In genomic region chr20:45307076-45307645, GRCh38 we compare ENCODE assay signal across 17 cellular contexts. TPM values are rescaled to one million over a fixed set of nuclear protein-coding genes. Genes with fewer than 3 reads are reported as not detected.
"Had no signal": no experiment of that assay in that cellular context is flagged by ENCODE, and none has a peak within 500 bp of the region (broad histone marks: within the 10 kb centered on the region; RNA-seq: fewer than 3 reads in every experiment).

No MANE protein-coding gene starts in this region.

- H3K9me3 Mint-ChIP-seq: activated naive CD4-positive, alpha-beta T cell treated with anti-CD3 and anti-CD28 coated beads, Interleukin-2, amount 50 U/mL, for 24 hours had no signal

- H3K27ac ChIP-seq: brain microvascular endothelial cell, cardiac muscle cell, Peyer's patch, RWPE1, SJSA1 had no signal

- H3K4me3 Mint-ChIP-seq: activated CD8-positive, alpha-beta T cell treated with anti-CD3 and anti-CD28 coated beads, Interleukin-2, amount 10 ng/mL, durations not matched to agents 7 days and 5 days; activated naive CD4-positive, alpha-beta T cell treated with anti-CD3 and anti-CD28 coated beads, Interleukin-2, amount 50 U/mL, for 24 hours had no signal

- H3K36me3 Mint-ChIP-seq: activated naive CD4-positive, alpha-beta T cell treated with anti-CD3 and anti-CD28 coated beads, Interleukin-2, amount 50 U/mL, for 24 hours had no signal

- H3K4me3 ChIP-seq: cardiac muscle cell, MG63, Peyer's patch, SJSA1 had no signal

- FAIRE-seq: astrocyte had no signal

- H3K36me3 ChIP-seq: brain microvascular endothelial cell, cardiac muscle cell, MG63, Peyer's patch, SJSA1 had no signal

- H3K9me3 ChIP-seq: MG63, Peyer's patch, SJSA1 had no signal

- H3K27ac Mint-ChIP-seq: activated CD8-positive, alpha-beta T cell treated with anti-CD3 and anti-CD28 coated beads, Interleukin-2, amount 10 ng/mL, durations not matched to agents 7 days and 5 days; activated naive CD4-positive, alpha-beta T cell treated with anti-CD3 and anti-CD28 coated beads, Interleukin-2, amount 50 U/mL, for 24 hours had no signal

- H3K27me3 ChIP-seq: brain microvascular endothelial cell, MG63, Peyer's patch, SJSA1 had no signal

- DNase-seq: brain microvascular endothelial cell, MG63, MV-4-11, NCI-H1092 treated with DMSO at 0.1 percent for 48 hours, NCI-H1417 treated with DMSO at 0.1 percent for 48 hours, NCI-H1694, NCI-H510A treated with DMSO at 0.1 percent for 48 hours, Right ventricle myocardium superior, SW 1271 had no signal

- H3K4me1 ChIP-seq: Peyer's patch had no signal

RNA-seq across cellular contexts. Expression of gene RBPJL, which starts 0.5 kb away (rescaled TPM):
- total RNA-seq: activated CD8-positive, alpha-beta T cell treated with anti-CD3 and anti-CD28 coated beads, Interleukin-2, amount 10 ng/mL, durations not matched to agents 7 days and 5 days; astrocyte; cardiac muscle cell; Peyer's patch; Right ventricle myocardium superior; SJSA1; T-helper 1 cell treated with Interleukin-12 subunit alpha and Interleukin-12 subunit beta and Interleukin-4 antibody, amounts not matched to agents 30 ng/mL and 1 ng/mL, for 36 hours had no signal
- polyA plus RNA-seq: cardiac muscle cell had no signal

RNA-seq across cellular contexts. Expression of gene MATN4, which starts 0.9 kb away (rescaled TPM):
- total RNA-seq: cardiac muscle cell, Peyer's patch, Right ventricle myocardium superior, SJSA1 had no signal
- polyA plus RNA-seq: cardiac muscle cell had no signal

RNA-seq across cellular contexts. Expression of gene SLPI, which starts 52.8 kb away (rescaled TPM):
- total RNA-seq: activated CD8-positive, alpha-beta T cell treated with anti-CD3 and anti-CD28 coated beads, Interleukin-2, amount 10 ng/mL, durations not matched to agents 7 days and 5 days; cardiac muscle cell; SJSA1 had no signal
